ENCODE assay signal across 8 cellular contexts in the genomic region with DNA sequence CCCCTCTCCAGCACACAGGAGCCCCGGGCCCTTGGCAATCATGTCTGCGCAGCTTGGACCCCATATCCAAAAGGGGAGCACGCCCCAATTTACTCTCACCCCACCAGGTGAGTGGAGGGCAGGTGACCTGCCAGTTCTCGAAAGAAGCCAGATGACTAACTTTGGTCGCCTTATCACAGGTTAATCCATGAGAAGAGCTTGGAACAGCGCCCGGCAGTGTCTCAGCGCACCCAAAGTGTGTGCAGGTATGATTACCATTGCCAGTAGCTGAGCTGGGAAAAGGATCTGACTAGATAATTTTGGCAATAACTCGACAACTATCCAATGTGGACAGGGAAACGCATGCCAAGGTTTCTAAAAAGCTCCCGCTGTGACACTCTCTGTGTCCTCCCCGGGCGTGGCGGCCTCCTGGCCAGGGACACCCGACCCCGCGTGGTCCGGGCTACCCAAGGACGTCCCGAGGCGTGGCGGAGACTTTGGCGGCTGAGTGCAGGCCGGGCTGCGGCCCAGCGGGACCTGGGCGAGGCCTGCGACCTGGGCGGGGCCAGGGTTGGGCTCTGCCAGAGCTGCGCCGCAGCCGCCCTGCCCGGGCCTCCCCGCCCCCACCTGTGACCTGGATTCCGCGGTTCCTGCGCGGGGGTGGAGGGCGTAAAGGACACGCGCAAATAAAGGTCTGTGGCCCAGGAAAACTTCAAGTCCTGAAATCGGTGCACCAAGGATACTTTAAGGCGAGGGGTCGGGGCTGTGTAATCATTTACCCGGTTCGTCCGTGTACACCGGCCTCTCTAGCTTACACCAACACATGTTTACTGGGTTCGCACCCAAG. TPM values are rescaled to one million over a fixed set of nuclear protein-coding genes. Genes with fewer than 3 reads are reported as not detected.
DNase-seq lines count a peak whose midpoint lies in the region; FAIRE-seq and TF ChIP-seq lines count a peak whose summit lies in the region.

No MANE protein-coding gene starts in this region.

- intact Hi-C loops in left ventricle myocardium inferior (cut with micrococcal nuclease): no loop called here

- H3K9me3 ChIP-seq in HUES64 (ENCODE audit: insufficient read depth, low read depth, low read length): no peaks in the 10 kb centered on the region
- H3K9me3 ChIP-seq in left ventricle myocardium inferior (replicated peaks): no peaks in the 10 kb centered on the region

- H3K4me3 ChIP-seq in HUES64 (ENCODE audit: low read length): peak overlapping the region; percentile 76
- H3K4me3 ChIP-seq in left ventricle myocardium inferior: peak overlapping the region; percentile 66
- peak overlapping the region; percentile 82 for H3K4me3 ChIP-seq in rectal smooth muscle tissue (ENCODE audit: low read length)

- no peak overlapping the region for H3K27ac ChIP-seq in HUES64 (ENCODE audit: low read depth, low read length)
- peak overlapping the region; percentile 83 for H3K27ac ChIP-seq in left ventricle myocardium inferior (replicated peaks)
- no peak overlapping the region for H3K27ac ChIP-seq in rectal smooth muscle tissue (ENCODE audit: low read depth, low read length)

- peak overlapping the region; percentile 38 for H3K27ac Mint-ChIP-seq in activated naive CD8-positive, alpha-beta T cell treated with anti-CD3 and anti-CD28 coated beads for 36 hours

- no peaks in the 10 kb centered on the region for H3K27me3 Mint-ChIP-seq in activated naive CD8-positive, alpha-beta T cell treated with anti-CD3 and anti-CD28 coated beads for 36 hours

- no peak for FAIRE-seq in GM18507 (lab: Jason Lieb, UNC)

- H3K4me1 ChIP-seq in HUES64 (ENCODE audit: insufficient read depth, low read length): peaks cover 10% of the 10 kb centered on the region; the same call in 1 of the 2 replicates
- peaks cover 18% of the 10 kb centered on the region for H3K4me1 ChIP-seq in left ventricle myocardium inferior
- H3K4me1 ChIP-seq in rectal smooth muscle tissue (ENCODE audit: control insufficient read depth, insufficient read depth, low read length): no peaks in the 10 kb centered on the region

- peak overlapping the region; percentile 52 for H3K4me3 Mint-ChIP-seq in activated naive CD8-positive, alpha-beta T cell treated with anti-CD3 and anti-CD28 coated beads for 36 hours

- H3K27me3 ChIP-seq in HUES64 (ENCODE audit: insufficient read depth, low read length): peaks cover 16% of the 10 kb centered on the region
- peaks cover 12% of the 10 kb centered on the region for H3K27me3 ChIP-seq in left ventricle myocardium inferior (ENCODE audit: low read depth)
- H3K27me3 ChIP-seq in rectal smooth muscle tissue (ENCODE audit: control insufficient read depth, insufficient read depth, low read length): no peaks in the 10 kb centered on the region

- H3K36me3 ChIP-seq in HUES64 (ENCODE audit: insufficient read depth, low read length) (no peaks in the 10 kb centered on the region), left ventricle myocardium inferior (no peaks in the 10 kb centered on the region), rectal smooth muscle tissue (ENCODE audit: control insufficient read depth, insufficient read depth, low read length) (no peaks in the 10 kb centered on the region)

- H3K9me3 Mint-ChIP-seq in activated naive CD8-positive, alpha-beta T cell treated with anti-CD3 and anti-CD28 coated beads for 36 hours: peaks cover 4% of the 10 kb centered on the region

- H3K4me1 Mint-ChIP-seq in activated naive CD8-positive, alpha-beta T cell treated with anti-CD3 and anti-CD28 coated beads for 36 hours: peaks cover 26% of the 10 kb centered on the region

- H3K9ac ChIP-seq in HUES64 (ENCODE audit: low read depth, low read length): peak overlapping the region; percentile 36; the same call in 1 of the 2 replicates
- H3K9ac ChIP-seq in rectal smooth muscle tissue (ENCODE audit: low read length): no peak overlapping the region

- DNase-seq in GM18507 (ENCODE audit: extremely low spot score, insufficient read length, low read depth): peak; percentile 54
- no peak for DNase-seq in activated naive CD8-positive, alpha-beta T cell treated with anti-CD3 and anti-CD28 coated beads for 36 hours
- peak; percentile 87 for DNase-seq in left ventricle myocardium inferior
- DNase-seq in SHP77 (lab: John Stamatoyannopoulos, UW): no peak
- DNase-seq in cerebellar nuclear complex (lab: John Stamatoyannopoulos, UW): no peak
- no peak for DNase-seq in NCI-H2227 treated with DMSO at 0.1 percent for 48 hours (lab: John Stamatoyannopoulos, UW)

- no peak for TF ChIP-seq CTCF in left ventricle myocardium inferior (IDR thresholded peaks at IDR 0.05; ENCODE audit: borderline replicate concordance)

- peaks cover 4% of the 10 kb centered on the region for H3K36me3 Mint-ChIP-seq in activated naive CD8-positive, alpha-beta T cell treated with anti-CD3 and anti-CD28 coated beads for 36 hours

- WGBS in HUES64: 24% methylated on average over 49 of the region's 49 CpGs

RNA-seq across cellular contexts. Expression of a gene that starts 13.7 kb away (rescaled TPM):
- polyA plus RNA-seq in HUES64 (2013, experiment 1 of 2): 33.2 TPM
- polyA plus RNA-seq in HUES64 (2013, experiment 2 of 2): 33.4 TPM
- total RNA-seq in activated naive CD8-positive, alpha-beta T cell treated with anti-CD3 and anti-CD28 coated beads for 36 hours: 10 to 100 TPM; 51.7 to 53.3 TPM
- total RNA-seq in left ventricle myocardium inferior: 21.9 TPM

Comparison
In these comparisons a context has a peak if more than half of its experiments do, and no peak if none do; other contexts are left out.
1. DNase-seq: peak in GM18507 (single experiment) and left ventricle myocardium inferior (single experiment); none in activated naive CD8-positive, alpha-beta T cell treated with anti-CD3 and anti-CD28 coated beads for 36 hours (single experiment), SHP77 (0 of 2), cerebellar nuclear complex (0 of 2) and NCI-H2227 treated with DMSO at 0.1 percent for 48 hours (single experiment).
2. Peak in every context shown above with its lines, with median percentiles within 50 percentile points of each other: H3K4me3 ChIP-seq.